In the genomic region with DNA sequence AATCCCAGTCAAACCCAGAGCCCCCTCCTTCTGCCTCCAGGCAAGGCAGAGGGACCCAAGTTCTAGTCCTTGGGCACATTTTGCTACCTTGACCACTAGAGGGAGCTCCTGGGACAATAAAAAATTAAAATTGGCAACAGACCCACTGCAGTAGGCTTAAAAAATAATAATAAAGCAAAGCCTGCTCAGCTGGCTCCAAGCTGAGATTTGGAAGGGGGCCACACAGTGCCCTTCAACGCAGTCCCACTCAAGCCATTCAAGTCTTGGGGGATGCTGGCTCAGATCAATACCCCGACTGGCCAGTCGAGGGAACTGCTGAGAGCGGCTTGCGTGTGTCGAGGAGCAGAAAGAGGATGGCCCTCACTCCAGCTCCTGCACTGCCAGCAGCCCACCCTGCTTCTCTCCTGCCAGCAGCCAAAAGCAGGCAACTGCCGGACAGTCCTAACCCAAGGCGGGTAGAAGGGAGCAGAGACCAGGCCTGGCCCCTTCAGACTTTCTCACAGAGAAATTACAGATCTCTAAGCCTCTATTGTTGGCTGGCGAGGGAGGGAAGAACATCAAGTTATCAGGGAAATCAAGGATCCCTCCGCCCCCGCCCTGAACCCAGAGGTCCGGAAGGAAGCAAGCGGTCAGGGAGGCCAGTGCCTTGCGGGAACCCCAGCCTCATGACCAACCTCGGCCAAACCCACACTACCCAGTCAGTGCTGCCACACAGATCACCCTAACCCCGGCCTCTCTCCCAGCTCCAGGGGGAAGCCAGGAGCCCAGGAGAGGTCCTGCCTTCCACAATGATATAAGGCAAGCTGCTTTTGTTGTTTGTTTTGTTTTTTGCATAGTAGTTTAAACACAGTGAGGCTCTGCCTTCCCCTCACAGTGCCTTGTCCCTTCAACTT, we compare ENCODE assay signal across 8 cellular contexts. TPM values are rescaled to one million over a fixed set of nuclear protein-coding genes. Genes with fewer than 3 reads are reported as not detected.
DNase-seq lines count a peak whose midpoint lies in the region; ATAC-seq and TF ChIP-seq lines count a peak whose summit lies in the region.

No MANE protein-coding gene starts in this region.

- peaks cover 28% of the 10 kb centered on the region for H3K36me3 ChIP-seq in BLaER1
- H3K36me3 ChIP-seq in HCT116 (ENCODE audit: control insufficient read depth in 1 of 2, insufficient read depth in 2 of 2, low read length in 2 of 2), result peaks cover 6 to 21% of the 10 kb centered on the region in 2 experiments; a peak in 2 of 4 replicates
- peaks cover 30% of the 10 kb centered on the region for H3K36me3 ChIP-seq in PC-3 (ENCODE audit: low read depth, low read length)
- peaks cover 9% of the 10 kb centered on the region for H3K36me3 ChIP-seq in fibroblast of lung (ENCODE audit: control insufficient read depth, insufficient read depth, low read length)
- H3K36me3 ChIP-seq in neural cell (ENCODE audit: insufficient read depth, low read length), result no peaks in the 10 kb centered on the region
- H3K36me3 ChIP-seq in thyroid gland, result peaks cover 23 to 24% of the 10 kb centered on the region in 2 donors

- intact Hi-C loops in HCT116 (cut with micrococcal nuclease), result loop anchor here (1.0 to 10.0 kb wide), 4 partner anchors 66 to 748 kb away; no protein-coding TSS in a partner anchor
- intact Hi-C loops in PC-3 (cut with micrococcal nuclease), result loop anchor here (1.0 to 10.0 kb wide), 2 partner anchors 189 to 338 kb away; no protein-coding TSS in a partner anchor
- intact Hi-C loops in thyroid gland (cut with DNase I), result loop anchor here (5.0 kb wide), 1 partner anchor 190 kb away; no protein-coding TSS in a partner anchor

- H4K20me1 ChIP-seq in BLaER1 (no peaks in the 10 kb centered on the region), HCT116 (ENCODE audit: insufficient read depth) (no peaks in the 10 kb centered on the region), PC-3 (ENCODE audit: low read length) (no peaks in the 10 kb centered on the region), fibroblast of lung (ENCODE audit: control insufficient read depth, extremely low read depth, insufficient read depth, low read length) (no peaks in the 10 kb centered on the region), neural cell (ENCODE audit: insufficient read depth) (no peaks in the 10 kb centered on the region)

- TF ChIP-seq EP300 in neural cell (conservative IDR thresholded peaks at IDR 0.05; ENCODE audit: poor library complexity, severe bottlenecking), result no peak

- H3F3A ChIP-seq in PC-3 (ENCODE audit: low read length, unreplicated experiment) (peaks cover 6% of the 10 kb centered on the region), neural cell (ENCODE audit: insufficient read depth, low read length, poor library complexity, severe bottlenecking) (no peaks in the 10 kb centered on the region)

- H3K4me3 ChIP-seq in BLaER1 (peak overlapping the region; percentile 59), HCT116 (replicated peaks in 1 of 2; ENCODE audit: low read depth in 1 of 2, low read length in 2 of 2) (no peak overlapping the region), PC-3 (ENCODE audit: low read length) (no peak overlapping the region), fibroblast of lung (replicated peaks in 1 of 4; ENCODE audit: control extremely low read depth in 1 of 4, insufficient read depth in 1 of 4, low read depth in 3 of 4, low read length in 4 of 4) (no peak overlapping the region), neural cell (ENCODE audit: low read length) (no peak overlapping the region), thyroid gland (replicated peaks in 1 of 3) (no peak overlapping the region)

- peaks cover 49% of the 10 kb centered on the region for H3K4me1 Mint-ChIP-seq in activated T-cell treated with anti-CD3 and anti-CD28 coated beads, Interleukin-2, amount 50 U/mL, for 72 hours (ENCODE audit: low read depth)

- H3K9me3 Mint-ChIP-seq in activated T-cell treated with anti-CD3 and anti-CD28 coated beads, Interleukin-2, amount 50 U/mL, for 72 hours, result peaks cover 0 to 3% of the 10 kb centered on the region in 2 donors

- TF ChIP-seq CTCF in HCT116 (IDR thresholded peaks at IDR 0.05 in 2 of 3, conservative IDR thresholded peaks at IDR 0.05 in 1 of 3; ENCODE audit: borderline replicate concordance in 1 of 3, insufficient read depth in 1 of 3, low read depth in 2 of 3, low read length in 2 of 3) (peak; percentile 77 to 97 (median 97)), PC-3 (conservative IDR thresholded peaks at IDR 0.05; ENCODE audit: low read depth, low read length) (peak; percentile 95), fibroblast of lung (conservative IDR thresholded peaks at IDR 0.05 in 1 of 2, IDR thresholded peaks at IDR 0.05 in 1 of 2; ENCODE audit: low read depth in 1 of 2, low read length in 2 of 2) (peak; percentile 75 to 77), neural cell (IDR thresholded peaks at IDR 0.05; ENCODE audit: poor library complexity, severe bottlenecking) (peak; percentile 99), thyroid gland (IDR thresholded peaks at IDR 0.05) (peak; percentile 75 to 88 (median 81))

- H3K4me3 Mint-ChIP-seq in activated T-cell treated with anti-CD3 and anti-CD28 coated beads, Interleukin-2, amount 50 U/mL, for 72 hours, result no peak overlapping the region

- peaks cover 13% of the 10 kb centered on the region for H3K9me3 ChIP-seq in BLaER1
- H3K9me3 ChIP-seq in HCT116 (ENCODE audit: control insufficient read depth in 1 of 2, insufficient read depth in 1 of 2, low read depth in 1 of 2, low read length in 2 of 2), result no peaks in the 10 kb centered on the region
- no peaks in the 10 kb centered on the region for H3K9me3 ChIP-seq in PC-3 (ENCODE audit: low read length)
- H3K9me3 ChIP-seq in fibroblast of lung (ENCODE audit: control insufficient read depth, insufficient read depth, low read depth, low read length), result no peaks in the 10 kb centered on the region
- no peaks in the 10 kb centered on the region for H3K9me3 ChIP-seq in neural cell (ENCODE audit: low read length)
- no peaks in the 10 kb centered on the region for H3K9me3 ChIP-seq in thyroid gland

- H3K9ac ChIP-seq in BLaER1 (peak overlapping the region; percentile 87), HCT116 (ENCODE audit: low read length) (no peak overlapping the region), PC-3 (ENCODE audit: low read length) (no peak overlapping the region), fibroblast of lung (ENCODE audit: insufficient read depth, low read length) (no peak overlapping the region), neural cell (ENCODE audit: low read length) (no peak overlapping the region)

- TF ChIP-seq RAD21 in HCT116 (IDR thresholded peaks at IDR 0.05; ENCODE audit: low read depth), result peak; percentile 77
- TF ChIP-seq RAD21 in neural cell (conservative IDR thresholded peaks at IDR 0.05), result peak; percentile 82

- BruUV-seq in HCT116 (replicated peaks; lab: Mats Ljungman, UMichigan) (no TSS peak), PC-3 (replicated peaks; lab: Mats Ljungman, UMichigan) (no TSS peak)

- H3K4me2 ChIP-seq in BLaER1 (peak overlapping the region; percentile 99), HCT116 (ENCODE audit: low read length) (no peak overlapping the region), PC-3 (ENCODE audit: low read length) (no peak overlapping the region), fibroblast of lung (ENCODE audit: extremely low read depth, insufficient read depth, low read length) (no peak overlapping the region), neural cell (ENCODE audit: low read length) (no peak overlapping the region)

- peaks cover 84% of the 10 kb centered on the region for H3K4me1 ChIP-seq in BLaER1
- peaks cover 5 to 10% of the 10 kb centered on the region in 2 experiments for H3K4me1 ChIP-seq in HCT116 (ENCODE audit: control insufficient read depth in 1 of 2, insufficient read depth in 2 of 2, low read length in 2 of 2)
- H3K4me1 ChIP-seq in PC-3 (ENCODE audit: insufficient read depth, low read length), result peaks cover 18% of the 10 kb centered on the region
- peaks cover 10% of the 10 kb centered on the region for H3K4me1 ChIP-seq in fibroblast of lung (ENCODE audit: control insufficient read depth, extremely low read depth, insufficient read depth, low read length)
- peaks cover 4 to 19% of the 10 kb centered on the region in 2 donors for H3K4me1 ChIP-seq in thyroid gland

- CTCF ChIA-PET in HCT116 (lab: Charles Lee), result interaction anchor here (0.7 to 2.1 kb wide), 15 partner anchors 14 to 331 kb away, joined by 3 to 14 read pairs (median 5); no protein-coding TSS in a partner anchor
- CTCF ChIA-PET in PC-3 (lab: Charles Lee), result interaction anchor here (0.5 to 1.2 kb wide), 9 partner anchors 10 to 256 kb away, joined by 3 to 7 read pairs (median 4); no protein-coding TSS in a partner anchor

- 63 to 65% methylated on average over 16 of the region's 16 CpGs for WGBS in thyroid gland, 2 donors

- H3K79me2 ChIP-seq in HCT116 (ENCODE audit: insufficient read depth, low read length) (no peaks in the 10 kb centered on the region), PC-3 (ENCODE audit: low read length) (0 out of 2 replicates have a peak, but pooled peaks cover 1% of the 10 kb centered on the region), fibroblast of lung (ENCODE audit: control insufficient read depth, insufficient read depth, low read length) (no peaks in the 10 kb centered on the region), neural cell (replicated peaks; ENCODE audit: insufficient read depth, low read length) (no peaks in the 10 kb centered on the region)

- RAD21 ChIA-PET in HCT116 (lab: Charles Lee; ENCODE audit: low non-redundant PET in 1 of 2, low total read pairs in 2 of 2, uncharacterized antibody in 2 of 2, unreplicated experiment in 2 of 2), result no interaction called here

- peak; percentile 33 for DNase-seq in HCT116 (ENCODE audit: low read depth, low spot score)
- peak; percentile 76 for DNase-seq in PC-3
- peak; percentile 43 to 68 for DNase-seq in activated T-cell treated with anti-CD3 and anti-CD28 coated beads, Interleukin-2, amount 50 U/mL, for 72 hours
- DNase-seq in fibroblast of lung (ENCODE audit: low read depth in 2 of 2), result peak in 1 of 2 donors; percentile 74
- peak; percentile 41 to 48 for DNase-seq in thyroid gland

- ATAC-seq in HCT116 (peak; percentile 21; the same call in 1 of the 2 replicates), PC-3 (no peak), HG02970 (IDR thresholded peaks at IDR 0.05; ENCODE audit: low FRiP score, unreplicated experiment) (no peak)
- ATAC-seq in activated T-cell treated with anti-CD3 and anti-CD28 coated beads, Interleukin-2, amount 50 U/mL, for 72 hours (replicated peaks in 1 of 2), result no peak

- H3K27ac ChIP-seq in BLaER1, result peak overlapping the region; percentile 98
- no peak overlapping the region for H3K27ac ChIP-seq in HCT116 (ENCODE audit: low read depth, low read length)
- no peak overlapping the region for H3K27ac ChIP-seq in PC-3 (ENCODE audit: low read length)
- H3K27ac ChIP-seq in fibroblast of lung (ENCODE audit: insufficient read depth, low read length), result peak overlapping the region; percentile 18
- no peak overlapping the region for H3K27ac ChIP-seq in neural cell (ENCODE audit: low read length)
- H3K27ac ChIP-seq in thyroid gland, result peak overlapping the region in 2 of 3 donors; percentile 52 to 64

- H3K27ac Mint-ChIP-seq in activated T-cell treated with anti-CD3 and anti-CD28 coated beads, Interleukin-2, amount 50 U/mL, for 72 hours, result peak overlapping the region; percentile 70

- peaks cover 24 to 39% of the 10 kb centered on the region in 2 donors for H3K36me3 Mint-ChIP-seq in activated T-cell treated with anti-CD3 and anti-CD28 coated beads, Interleukin-2, amount 50 U/mL, for 72 hours (ENCODE audit: insufficient read depth in 2 of 2)

- no peaks in the 10 kb centered on the region for H3K27me3 Mint-ChIP-seq in activated T-cell treated with anti-CD3 and anti-CD28 coated beads, Interleukin-2, amount 50 U/mL, for 72 hours (ENCODE audit: low read depth)

- H3K27me3 ChIP-seq in BLaER1, result no peaks in the 10 kb centered on the region
- H3K27me3 ChIP-seq in HCT116 (ENCODE audit: insufficient read depth, low read length), result no peaks in the 10 kb centered on the region
- no peaks in the 10 kb centered on the region for H3K27me3 ChIP-seq in PC-3 (ENCODE audit: low read length)
- no peaks in the 10 kb centered on the region for H3K27me3 ChIP-seq in fibroblast of lung (ENCODE audit: control insufficient read depth, insufficient read depth, low read length)
- no peaks in the 10 kb centered on the region for H3K27me3 ChIP-seq in neural cell (ENCODE audit: insufficient read depth, low read depth, low read length)
- no peaks in the 10 kb centered on the region for H3K27me3 ChIP-seq in thyroid gland

- no peak for TF ChIP-seq POLR2A in HCT116 (IDR thresholded peaks at IDR 0.05; ENCODE audit: borderline replicate concordance, extremely low read depth, insufficient read depth, insufficient read length)
- TF ChIP-seq POLR2A in thyroid gland (IDR thresholded peaks at IDR 0.05), result no peak

- H3K9me2 ChIP-seq in HCT116 (ENCODE audit: insufficient read depth) (no peaks in the 10 kb centered on the region), PC-3 (replicated peaks; ENCODE audit: low read length) (no peaks in the 10 kb centered on the region), neural cell (ENCODE audit: insufficient read depth, low read length) (no peaks in the 10 kb centered on the region)

- H2AFZ ChIP-seq in HCT116 (ENCODE audit: low read depth, low read length, poor library complexity, severe bottlenecking) (no peak overlapping the region), PC-3 (ENCODE audit: low read length) (no peak overlapping the region), fibroblast of lung (ENCODE audit: low read length) (no peak overlapping the region), neural cell (ENCODE audit: low read depth, low read length) (no peak overlapping the region)

- POLR2A ChIA-PET in HCT116 (lab: Charles Lee), result no interaction called here
- POLR2A ChIA-PET in PC-3 (lab: Charles Lee; ENCODE audit: unreplicated experiment), result no interaction called here

RNA-seq across cellular contexts. Expression of gene ALDH4A1, which starts 4.9 kb away (rescaled TPM):
- 12.6 TPM for total RNA-seq in HCT116 (2021; ENCODE audit: unreplicated experiment)
- polyA plus RNA-seq in HCT116 (2012), result 9.0 and 11.3 TPM in 2 replicates
- 18.1 and 24.9 TPM in 2 replicates for total RNA-seq in PC-3 (2014; rRNA removed)
- total RNA-seq in activated T-cell treated with anti-CD3 and anti-CD28 coated beads, Interleukin-2, amount 50 U/mL, for 72 hours, result 10 to 100 TPM in 1 of 2 donors, 1 to 10 TPM in 1; 8.1 to 13.1 TPM
- total RNA-seq in fibroblast of lung, result 6.9 and 11.9 TPM in 2 replicates
- polyA plus RNA-seq in fibroblast of lung, result 6.9 and 8.3 TPM in 2 replicates
- polyA plus RNA-seq in fibroblast of lung (2012), result 11.6 and 12.9 TPM in 2 replicates
- polyA minus RNA-seq in fibroblast of lung (ENCODE audit: low replicate concordance), result 19.6 and 20.0 TPM in 2 replicates
- polyA plus RNA-seq in neural cell, result 8.1 and 11.0 TPM in 2 replicates
- 9.0 and 12.9 TPM in 2 replicates for polyA minus RNA-seq in neural cell
- total RNA-seq in thyroid gland, result 10 to 100 TPM in 3 of 4 donors, 1 to 10 TPM in 1; 5.4 to 29.9 (median 18.6) TPM

RNA-seq across cellular contexts. Expression of gene TAS1R2, which starts 47.8 kb away (rescaled TPM):
- total RNA-seq in HCT116 (2021; ENCODE audit: unreplicated experiment) (not detected), PC-3 (2014; rRNA removed) (not detected in 2 replicates), fibroblast of lung (not detected in 2 replicates), thyroid gland (not detected)
- polyA plus RNA-seq in HCT116 (2012), result not detected in 2 replicates
- total RNA-seq in activated T-cell treated with anti-CD3 and anti-CD28 coated beads, Interleukin-2, amount 50 U/mL, for 72 hours, result not detected
- polyA plus RNA-seq in fibroblast of lung (not detected in 2 replicates), neural cell (not detected in 2 replicates)
- polyA plus RNA-seq in fibroblast of lung (2012), result not detected in 2 replicates
- polyA minus RNA-seq in fibroblast of lung (ENCODE audit: low replicate concordance) (not detected in 2 replicates), neural cell (not detected in 2 replicates)

RNA-seq across cellular contexts. Expression of gene IFFO2, which starts 49.2 kb away (rescaled TPM):
- total RNA-seq in HCT116 (2021; ENCODE audit: unreplicated experiment) (15.6 TPM), PC-3 (2014; rRNA removed) (30.7 and 55.2 TPM in 2 replicates), fibroblast of lung (5.6 and 5.8 TPM in 2 replicates), thyroid gland (10 to 100 TPM in 3 of 4 donors, 1 to 10 TPM in 1; 7.2 to 11.3 (median 10.1) TPM)
- polyA plus RNA-seq in HCT116 (2012), result 11.7 and 15.6 TPM in 2 replicates
- total RNA-seq in activated T-cell treated with anti-CD3 and anti-CD28 coated beads, Interleukin-2, amount 50 U/mL, for 72 hours, result 10 to 100 TPM; 69.2 to 79.1 TPM
- polyA plus RNA-seq in fibroblast of lung (7.3 and 10.4 TPM in 2 replicates), neural cell (2.6 and 4.6 TPM in 2 replicates)
- 7.1 and 8.5 TPM in 2 replicates for polyA plus RNA-seq in fibroblast of lung (2012)
- polyA minus RNA-seq in fibroblast of lung (ENCODE audit: low replicate concordance) (18.6 and 27.1 TPM in 2 replicates), neural cell (8.9 and 10.2 TPM in 2 replicates)

Comparison
In these comparisons a context has a peak if more than half of its experiments do, and no peak if none do; other contexts are left out.
1. H3K27ac ChIP-seq: peak in BLaER1 (single experiment), fibroblast of lung (single experiment) and thyroid gland (2 of 3); none in HCT116 (single experiment), PC-3 (single experiment) and neural cell (single experiment).
2. Peak in every context shown above with its lines, with median percentiles within 50 percentile points of each other: CTCF ChIP-seq.